Comparison of ENCODE assay signal across 12 cellular contexts in genomic region chr10:11578802-11579255, GRCh38. TPM values are rescaled to one million over a fixed set of nuclear protein-coding genes. Genes with fewer than 3 reads are reported as not detected.
DNase-seq lines count a peak whose midpoint lies in the region; ATAC-seq and TF ChIP-seq lines count a peak whose summit lies in the region.
"Had no signal": no experiment of that assay in that cellular context is flagged by ENCODE, and none has a peak within 500 bp of the region (broad histone marks: within the 10 kb centered on the region; RNA-seq: fewer than 3 reads in every experiment).

No MANE protein-coding gene starts in this region.

- H3K36me3 Mint-ChIP-seq in naive thymus-derived CD8-positive, alpha-beta T cell: peaks cover 0 to 2% (median 0%) of the 10 kb centered on the region in 3 donors
- no peaks in the 10 kb centered on the region for H3K36me3 Mint-ChIP-seq in CD8-positive, alpha-beta T cell

- H3K4me3 Mint-ChIP-seq in naive thymus-derived CD8-positive, alpha-beta T cell: no peak overlapping the region
- no peak overlapping the region for H3K4me3 Mint-ChIP-seq in CD8-positive, alpha-beta T cell

- peak overlapping the region in 1 of 10 donors; percentile 42 for H3K27ac Mint-ChIP-seq in naive thymus-derived CD8-positive, alpha-beta T cell
- H3K27ac Mint-ChIP-seq in CD8-positive, alpha-beta T cell: no peak overlapping the region

- POLR2A ChIA-PET in naive thymus-derived CD8-positive, alpha-beta T cell (lab: Charles Lee): interaction anchor here (1.0 kb wide), 1 partner anchor 19 kb away, joined by 4 read pairs; no protein-coding TSS in a partner anchor
- POLR2A ChIA-PET in CD8-positive, alpha-beta T cell (lab: Charles Lee): interaction anchor here (0.8 to 0.9 kb wide), 2 partner anchors 9 to 12 kb away, joined by 3 read pairs; no protein-coding TSS in a partner anchor

- no peak for TF ChIP-seq CTCF in GM12865 (IDR thresholded peaks at IDR 0.05; ENCODE audit: insufficient read depth, low read depth, low read length, missing control alignments)
- TF ChIP-seq CTCF in hepatocyte (IDR thresholded peaks at IDR 0.05; ENCODE audit: poor library complexity): no peak
- TF ChIP-seq CTCF in heart right ventricle (IDR thresholded peaks at IDR 0.05): no peak
- no peak for TF ChIP-seq CTCF in CD8-positive, alpha-beta T cell (IDR thresholded peaks at IDR 0.05)

- H3K27ac ChIP-seq in hepatocyte (no peak overlapping the region), heart right ventricle (no peak overlapping the region)
- H3K27ac ChIP-seq in CD8-positive, alpha-beta T cell (ENCODE audit: low read depth, low read length): no peak overlapping the region
- H3K27ac ChIP-seq: gastrocnemius medialis had no signal

- no peak overlapping the region for H3K4me2 ChIP-seq in hepatocyte

- H3K4me1 Mint-ChIP-seq in naive thymus-derived CD8-positive, alpha-beta T cell: peaks cover 16 to 56% (median 32%) of the 10 kb centered on the region in 4 donors
- peaks cover 27% of the 10 kb centered on the region for H3K4me1 Mint-ChIP-seq in CD8-positive, alpha-beta T cell (ENCODE audit: low read depth)

- H3K27me3 ChIP-seq in hepatocyte (no peaks in the 10 kb centered on the region), heart right ventricle (no peaks in the 10 kb centered on the region)
- no peaks in the 10 kb centered on the region for H3K27me3 ChIP-seq in CD8-positive, alpha-beta T cell (ENCODE audit: insufficient read depth, low read length)
- H3K27me3 ChIP-seq: gastrocnemius medialis, spleen had no signal

- ATAC-seq in GM19452 (IDR thresholded peaks at IDR 0.05; ENCODE audit: unreplicated experiment): peak; percentile 54
- ATAC-seq in HG03442 (IDR thresholded peaks at IDR 0.05; ENCODE audit: unreplicated experiment): peak; percentile 68
- ATAC-seq in naive thymus-derived CD8-positive, alpha-beta T cell: peak; percentile 33 to 57
- no peak for ATAC-seq in heart right ventricle
- ATAC-seq in CD8-positive, alpha-beta T cell: no peak
- ATAC-seq: gastrocnemius medialis had no signal

- H3K9me2 ChIP-seq in hepatocyte (replicated peaks; ENCODE audit: insufficient read depth): no peaks in the 10 kb centered on the region

- no peaks in the 10 kb centered on the region for H3K9me3 ChIP-seq in hepatocyte (ENCODE audit: low read depth)
- peaks cover 0 to 8% (median 0%) of the 10 kb centered on the region in 11 donors for H3K9me3 ChIP-seq in heart right ventricle
- H3K9me3 ChIP-seq in CD8-positive, alpha-beta T cell (ENCODE audit: low read length): no peaks in the 10 kb centered on the region
- H3K9me3 ChIP-seq: gastrocnemius medialis, spleen had no signal

- H3K9me3 Mint-ChIP-seq in naive thymus-derived CD8-positive, alpha-beta T cell: no peaks in the 10 kb centered on the region
- H3K9me3 Mint-ChIP-seq in CD8-positive, alpha-beta T cell: no peaks in the 10 kb centered on the region

- peak; percentile 57 for DNase-seq in GM12865 (ENCODE audit: low read depth)
- DNase-seq in naive thymus-derived CD8-positive, alpha-beta T cell: peak in 2 of 10 donors; percentile 16 to 21
- no peak for DNase-seq in hepatocyte (ENCODE audit: low spot score)
- DNase-seq in NK-92 (lab: John Stamatoyannopoulos, UW; ENCODE audit: unreplicated experiment): no peak
- DNase-seq in heart right ventricle: no peak
- no peak for DNase-seq in CD8-positive, alpha-beta T cell
- DNase-seq: gastrocnemius medialis, NCI-H510A, spleen, T1000 had no signal

- no peak overlapping the region for H2AFZ ChIP-seq in hepatocyte

- H3K4me1 ChIP-seq in hepatocyte (ENCODE audit: insufficient read depth) (no peaks in the 10 kb centered on the region), heart right ventricle (peaks cover 0 to 12% (median 0%) of the 10 kb centered on the region in 9 donors)
- peaks cover 10% of the 10 kb centered on the region for H3K4me1 ChIP-seq in CD8-positive, alpha-beta T cell (ENCODE audit: insufficient read depth, low read length)
- H3K4me1 ChIP-seq: gastrocnemius medialis had no signal

- intact Hi-C loops in heart right ventricle (cut with DNase I): loop anchor here in 1 of 10 donors (10.0 kb wide), 1 partner anchor 64 kb away; no protein-coding TSS in a partner anchor
- intact Hi-C loops in CD8-positive, alpha-beta T cell (cut with DNase I, micrococcal nuclease): no loop called here

- peaks cover 3% of the 10 kb centered on the region for H4K20me1 ChIP-seq in hepatocyte (ENCODE audit: insufficient read depth, poor library complexity, severe bottlenecking)

- H3K79me2 ChIP-seq in hepatocyte: peaks cover 98% of the 10 kb centered on the region

- H3K4me3 ChIP-seq in GM12865 (ENCODE audit: low read depth, low read length): no peak overlapping the region
- H3K4me3 ChIP-seq in hepatocyte: no peak overlapping the region
- H3K4me3 ChIP-seq in heart right ventricle: no peak overlapping the region
- no peak overlapping the region for H3K4me3 ChIP-seq in CD8-positive, alpha-beta T cell (ENCODE audit: low read depth, low read length)
- H3K4me3 ChIP-seq: gastrocnemius medialis, spleen had no signal

- peaks cover 0 to 2% (median 0%) of the 10 kb centered on the region in 5 donors for H3K27me3 Mint-ChIP-seq in naive thymus-derived CD8-positive, alpha-beta T cell
- H3K27me3 Mint-ChIP-seq in CD8-positive, alpha-beta T cell (ENCODE audit: low read depth): no peaks in the 10 kb centered on the region

- H3K36me3 ChIP-seq in hepatocyte (replicated peaks; ENCODE audit: insufficient read depth, low read depth): no peaks in the 10 kb centered on the region
- H3K36me3 ChIP-seq in heart right ventricle: no peaks in the 10 kb centered on the region
- H3K36me3 ChIP-seq in CD8-positive, alpha-beta T cell (ENCODE audit: insufficient read depth, low read length): no peaks in the 10 kb centered on the region
- H3K36me3 ChIP-seq: gastrocnemius medialis, spleen had no signal

- CTCF ChIA-PET in CD8-positive, alpha-beta T cell (lab: Charles Lee): interaction anchor here (0.9 to 1.6 kb wide), 2 partner anchors 48 to 148 kb away, joined by 3 read pairs; no protein-coding TSS in a partner anchor

- 94% methylated on average over 2 of the region's 2 CpGs for WGBS in hepatocyte (ENCODE audit: low lambda C conversion rate, missing lambda C conversion rate)
- 86 to 87% methylated on average over 2 of the region's 2 CpGs for WGBS in heart right ventricle, 2 donors

RNA-seq across cellular contexts. Expression of gene USP6NL, which starts 32.6 kb away (rescaled TPM):
- 1 to 10 TPM; 6.9 to 7.9 TPM for total RNA-seq in naive thymus-derived CD8-positive, alpha-beta T cell
- polyA plus RNA-seq in naive thymus-derived CD8-positive, alpha-beta T cell: 1 to 10 TPM; 2.3 to 5.4 (median 4.2) TPM
- total RNA-seq in hepatocyte (16.9 and 20.8 TPM in 2 replicates), heart right ventricle (10 to 100 TPM in 2 of 10 donors, 1 to 10 TPM in 8; 5.7 to 11.1 (median 8.9) TPM)
- polyA plus RNA-seq in hepatocyte (12.0 and 14.9 TPM in 2 replicates), heart right ventricle (1 to 10 TPM; 1.8 to 4.1 TPM)
- total RNA-seq in CD8-positive, alpha-beta T cell: 1 to 10 TPM; 5.7 to 6.3 TPM

Comparison
In these comparisons a context has a peak if more than half of its experiments do, and no peak if none do; other contexts are left out.
1. ATAC-seq: peak in GM19452 (single experiment), HG03442 (single experiment) and naive thymus-derived CD8-positive, alpha-beta T cell (2 of 2); none in heart right ventricle (0 of 8) and CD8-positive, alpha-beta T cell (single experiment).